Comparison of ENCODE assay signal across 8 cellular contexts in the genomic region with DNA sequence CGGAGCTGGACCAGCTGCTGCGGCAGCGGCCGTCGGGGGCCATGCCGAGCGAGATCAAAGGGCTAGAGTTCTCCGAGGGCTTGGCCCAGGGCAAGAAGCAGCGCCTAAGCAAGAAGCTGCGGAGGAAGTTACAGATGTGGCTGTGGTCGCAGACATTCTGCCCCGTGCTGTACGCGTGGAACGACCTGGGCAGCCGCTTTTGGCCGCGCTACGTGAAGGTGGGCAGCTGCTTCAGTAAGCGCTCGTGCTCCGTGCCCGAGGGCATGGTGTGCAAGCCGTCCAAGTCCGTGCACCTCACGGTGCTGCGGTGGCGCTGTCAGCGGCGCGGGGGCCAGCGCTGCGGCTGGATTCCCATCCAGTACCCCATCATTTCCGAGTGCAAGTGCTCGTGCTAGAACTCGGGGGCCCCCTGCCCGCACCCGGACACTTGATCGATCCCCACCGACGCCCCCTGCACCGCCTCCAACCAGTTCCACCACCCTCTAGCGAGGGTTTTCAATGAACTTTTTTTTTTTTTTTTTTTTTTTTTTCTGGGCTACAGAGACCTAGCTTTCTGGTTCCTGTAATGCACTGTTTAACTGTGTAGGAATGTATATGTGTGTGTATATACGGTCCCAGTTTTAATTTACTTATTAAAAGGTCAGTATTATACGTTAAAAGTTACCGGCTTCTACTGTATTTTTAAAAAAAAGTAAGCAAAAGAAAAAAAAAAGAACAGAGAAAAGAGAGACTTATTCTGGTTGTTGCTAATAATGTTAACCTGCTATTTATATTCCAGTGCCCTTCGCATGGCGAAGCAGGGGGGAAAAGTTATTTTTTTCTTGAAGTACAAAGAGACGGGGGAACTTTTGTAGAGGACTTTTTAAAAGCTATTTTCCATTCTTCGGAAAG. TPM values are rescaled to one million over a fixed set of nuclear protein-coding genes. Genes with fewer than 3 reads are reported as not detected.
DNase-seq lines count a peak whose midpoint lies in the region; TF ChIP-seq lines count a peak whose summit lies in the region.

No MANE protein-coding gene starts in this region.

- H3K9me3 ChIP-seq in CD8-positive, alpha-beta memory T cell (ENCODE audit: low read length): no peaks in the 10 kb centered on the region
- H3K9me3 ChIP-seq in HUES64 (ENCODE audit: insufficient read depth, low read depth, low read length) (no peaks in the 10 kb centered on the region), osteoblast (ENCODE audit: low read depth, low read length) (no peaks in the 10 kb centered on the region)

- no peak overlapping the region for H2AFZ ChIP-seq in osteoblast (ENCODE audit: low read length)

- H3K9me3 Mint-ChIP-seq in CD8-positive, alpha-beta memory T cell: no peaks in the 10 kb centered on the region

- POLR2A ChIA-PET in CD8-positive, alpha-beta memory T cell (lab: Charles Lee): interaction anchor here (0.5 to 0.6 kb wide), 2 partner anchors 10 to 32 kb away, joined by 3 read pairs; no protein-coding TSS in a partner anchor

- peak overlapping the region; percentile 76 for H3K4me2 ChIP-seq in osteoblast (ENCODE audit: insufficient read depth, low read length)

- H3K4me1 ChIP-seq in CD8-positive, alpha-beta memory T cell (ENCODE audit: insufficient read depth, low read length): peaks cover 24% of the 10 kb centered on the region
- H3K4me1 ChIP-seq in HUES64 (ENCODE audit: insufficient read depth, low read length) (peaks cover 30% of the 10 kb centered on the region), osteoblast (ENCODE audit: insufficient read depth, low read length) (peaks cover 16% of the 10 kb centered on the region)

- peak overlapping the region; percentile 67 for H3K4me3 ChIP-seq in CD8-positive, alpha-beta memory T cell (ENCODE audit: low read length)
- H3K4me3 ChIP-seq in HUES64 (ENCODE audit: low read length): peak overlapping the region; percentile 72
- H3K4me3 ChIP-seq in epithelial cell of proximal tubule (ENCODE audit: low read depth, low read length): peak overlapping the region; percentile 60
- H3K4me3 ChIP-seq in osteoblast (ENCODE audit: insufficient read depth, low read length): peak overlapping the region; percentile 73

- no peaks in the 10 kb centered on the region for H4K20me1 ChIP-seq in osteoblast (ENCODE audit: insufficient read depth, low read length)

- peak overlapping the region; percentile 66; the same call in 1 of the 2 replicates for H3K9ac ChIP-seq in HUES64 (ENCODE audit: low read depth, low read length)

- no peak overlapping the region for H3K27ac Mint-ChIP-seq in CD8-positive, alpha-beta memory T cell

- H3K27ac ChIP-seq in CD8-positive, alpha-beta memory T cell (ENCODE audit: low read depth, low read length): no peak overlapping the region
- H3K27ac ChIP-seq in HUES64 (ENCODE audit: low read depth, low read length) (no peak overlapping the region), osteoblast (ENCODE audit: low read depth, low read length) (no peak overlapping the region)

- WGBS in HUES64: 2% methylated on average over 46 of the region's 50 CpGs

- H3K4me1 Mint-ChIP-seq in CD8-positive, alpha-beta memory T cell: peaks cover 23 to 41% (median 37%) of the 10 kb centered on the region in 3 donors

- no peaks in the 10 kb centered on the region for H3K79me2 ChIP-seq in osteoblast (ENCODE audit: insufficient read depth, low read length)

- CTCF ChIA-PET in CD8-positive, alpha-beta memory T cell (lab: Charles Lee): interaction anchor here (1.0 to 5.5 kb wide), 4 partner anchors 12 to 186 kb away, joined by 3 to 40 read pairs (median 20); no protein-coding TSS in a partner anchor

- H3K27me3 ChIP-seq in CD8-positive, alpha-beta memory T cell (ENCODE audit: insufficient read depth, low read length, poor library complexity, severe bottlenecking): peaks cover 31% of the 10 kb centered on the region
- H3K27me3 ChIP-seq in HUES64 (ENCODE audit: insufficient read depth, low read length) (peaks cover 82% of the 10 kb centered on the region), osteoblast (ENCODE audit: insufficient read depth, low read length) (peaks cover 37% of the 10 kb centered on the region)

- H3K27me3 Mint-ChIP-seq in CD8-positive, alpha-beta memory T cell: peaks cover 53 to 61% of the 10 kb centered on the region in 2 donors

- H3K36me3 ChIP-seq in CD8-positive, alpha-beta memory T cell (ENCODE audit: insufficient read depth, low read length): no peaks in the 10 kb centered on the region
- H3K36me3 ChIP-seq in HUES64 (ENCODE audit: insufficient read depth, low read length) (no peaks in the 10 kb centered on the region), osteoblast (ENCODE audit: insufficient read depth, low read length) (no peaks in the 10 kb centered on the region)

- H3K36me3 Mint-ChIP-seq in CD8-positive, alpha-beta memory T cell: no peaks in the 10 kb centered on the region

- no peak for TF ChIP-seq CTCF in epithelial cell of proximal tubule (conservative IDR thresholded peaks at IDR 0.05; ENCODE audit: low read depth, low read length)
- no peak for TF ChIP-seq CTCF in osteoblast (IDR thresholded peaks at IDR 0.05; ENCODE audit: extremely low read depth, low read depth, low read length)

- peak in 2 of 5 donors; percentile 6 to 65 for DNase-seq in CD8-positive, alpha-beta memory T cell
- DNase-seq in activated CD4-positive, alpha-beta T cell treated with anti-CD3 and anti-CD28 coated beads for 1 hour: peak; percentile 26
- DNase-seq in epithelial cell of proximal tubule (ENCODE audit: low read depth): no peak
- peak; percentile 68 for DNase-seq in osteoblast (ENCODE audit: insufficient read length, low spot score, missing footprints)
- no peak for DNase-seq in C1 segment of cervical spinal cord (lab: John Stamatoyannopoulos, UW)
- no peak for DNase-seq in T1000 (lab: John Stamatoyannopoulos, UW)
- DNase-seq in hippocampal formation (lab: John Stamatoyannopoulos, UW): no peak

- H3K4me3 Mint-ChIP-seq in CD8-positive, alpha-beta memory T cell: peak overlapping the region; percentile 26 to 77 (median 51)

RNA-seq across cellular contexts. Expression of a gene that starts 1.3 kb away (rescaled TPM):
- under 1 TPM; 0.44 to 0.73 TPM for total RNA-seq in CD8-positive, alpha-beta memory T cell
- polyA plus RNA-seq in CD8-positive, alpha-beta memory T cell: 1.2 TPM
- polyA plus RNA-seq in HUES64 (2013, experiment 1 of 2): 3.3 TPM
- 4.2 TPM for polyA plus RNA-seq in HUES64 (2013, experiment 2 of 2)
- 75.6 and 86.5 TPM in 2 replicates for total RNA-seq in epithelial cell of proximal tubule
- 0.72 and 1.2 TPM in 2 replicates for total RNA-seq in osteoblast

Comparison
In these comparisons a context has a peak if more than half of its experiments do, and no peak if none do; other contexts are left out.
1. DNase-seq: peak in activated CD4-positive, alpha-beta T cell treated with anti-CD3 and anti-CD28 coated beads for 1 hour (single experiment) and osteoblast (single experiment); none in epithelial cell of proximal tubule (single experiment), C1 segment of cervical spinal cord (0 of 14), T1000 (single experiment) and hippocampal formation (0 of 2).
2. RNA of a gene that starts 1.3 kb away (total RNA-seq): 75.6 to 86.5 TPM in epithelial cell of proximal tubule; 0.44 to 0.73 TPM in CD8-positive, alpha-beta memory T cell and 0.72 to 1.2 TPM in osteoblast; every median in the first group is over 10 times any median in the second.
3. Peak in every context shown above with its lines, with median percentiles within 50 percentile points of each other: H3K4me3 ChIP-seq.